In genomic region chr7:156474241-156474743, GRCh38 we compare ENCODE assay signal across 9 cellular contexts.
DNase-seq lines count a peak whose midpoint lies in the region; ATAC-seq and TF ChIP-seq lines count a peak whose summit lies in the region.
"Had no signal": no experiment of that assay in that cellular context is flagged by ENCODE, and none has a peak within 500 bp of the region (broad histone marks: within the 10 kb centered on the region; RNA-seq: fewer than 3 reads in every experiment).

No MANE protein-coding gene starts in this region.

- H4K20me1 ChIP-seq in osteoblast (ENCODE audit: insufficient read depth, low read length), result no peaks in the 10 kb centered on the region

- no peaks in the 10 kb centered on the region for H3K4me1 Mint-ChIP-seq in endodermal cell

- H3K27ac ChIP-seq in endodermal cell (ENCODE audit: low read depth, low read length) (no peak overlapping the region), osteoblast (ENCODE audit: low read depth, low read length) (no peak overlapping the region)

- H3K4me1 ChIP-seq in endodermal cell (ENCODE audit: control insufficient read depth, insufficient read depth, low read length) (no peaks in the 10 kb centered on the region), osteoblast (ENCODE audit: insufficient read depth, low read length) (no peaks in the 10 kb centered on the region)

- no peaks in the 10 kb centered on the region for H3K36me3 Mint-ChIP-seq in endodermal cell (ENCODE audit: low read depth)

- H3K27me3 Mint-ChIP-seq in endodermal cell (ENCODE audit: insufficient read depth), result peaks cover 5% of the 10 kb centered on the region

- H3K4me2 ChIP-seq in osteoblast (ENCODE audit: insufficient read depth, low read length), result no peak overlapping the region

- H3K4me3 ChIP-seq in endodermal cell (ENCODE audit: low read length), result no peak overlapping the region
- no peak overlapping the region for H3K4me3 ChIP-seq in osteoblast (ENCODE audit: insufficient read depth, low read length)

- peak; percentile 48 for ATAC-seq in GM21786 (IDR thresholded peaks at IDR 0.05; ENCODE audit: unreplicated experiment)
- ATAC-seq in activated CD4-positive, CD25-positive, alpha-beta regulatory T cell treated with anti-CD3 and anti-CD28 coated beads, Interleukin-2, amount 50 U/mL, for 24 hours, result no peak

- H3K36me3 ChIP-seq in endodermal cell (ENCODE audit: control insufficient read depth, insufficient read depth, low read length) (no peaks in the 10 kb centered on the region), osteoblast (ENCODE audit: insufficient read depth, low read length) (no peaks in the 10 kb centered on the region)

- H3K4me3 Mint-ChIP-seq in endodermal cell, result no peak overlapping the region

- no peaks in the 10 kb centered on the region for H3K9me3 Mint-ChIP-seq in endodermal cell

- H2AFZ ChIP-seq in osteoblast (ENCODE audit: low read length), result no peak overlapping the region

- DNase-seq in NOMO-1 treated with dmso at 0.1 percent for 144 hours (lab: John Stamatoyannopoulos, UW; ENCODE audit: unreplicated experiment), result peak; percentile 45
- DNase-seq in endodermal cell, result peak; percentile 32
- peak; percentile 87 for DNase-seq in osteoblast (ENCODE audit: insufficient read length, low spot score, missing footprints)
- DNase-seq in NCI-H2081 treated with DMSO at 0.1 percent for 48 hours (lab: John Stamatoyannopoulos, UW), result no peak
- no peak for DNase-seq in activated T-cell treated with anti-CD3 and anti-CD28 coated beads for 4 hours
- DNase-seq in stimulated activated naive CD4-positive, alpha-beta T cell (lab: John Stamatoyannopoulos, UW), result no peak
- DNase-seq: activated CD8-positive, alpha-beta memory T cell treated with anti-CD3 and anti-CD28 coated beads, Interleukin-2, amount 50 U/mL, for 48 hours had no signal

- H3K27ac Mint-ChIP-seq in endodermal cell, result no peak overlapping the region

- WGBS in endodermal cell (ENCODE audit: insufficient coverage in 1 of 2, insufficient read length in 1 of 2), 2 experiments, result 78 to 81% methylated on average over 5 to 7 of the region's 7 CpGs

- no peak overlapping the region for H3K9ac ChIP-seq in endodermal cell (ENCODE audit: extremely low read depth, low read length, poor library complexity, severe bottlenecking)

- H3K27me3 ChIP-seq in endodermal cell (ENCODE audit: control insufficient read depth, insufficient read depth, low read length, poor library complexity, severe bottlenecking) (no peaks in the 10 kb centered on the region), osteoblast (ENCODE audit: insufficient read depth, low read length) (no peaks in the 10 kb centered on the region)

- no peak for TF ChIP-seq CTCF in endodermal cell (conservative IDR thresholded peaks at IDR 0.05)
- no peak for TF ChIP-seq CTCF in osteoblast (IDR thresholded peaks at IDR 0.05; ENCODE audit: extremely low read depth, low read depth, low read length)

- H3K9me3 ChIP-seq in endodermal cell (ENCODE audit: control insufficient read depth, low read length), result no peaks in the 10 kb centered on the region
- H3K9me3 ChIP-seq in osteoblast (ENCODE audit: low read depth, low read length), result no peaks in the 10 kb centered on the region

- H3K79me2 ChIP-seq in osteoblast (ENCODE audit: insufficient read depth, low read length), result no peaks in the 10 kb centered on the region

Comparison
In these comparisons a context has a peak if more than half of its experiments do, and no peak if none do; other contexts are left out.
1. DNase-seq: peak in NOMO-1 treated with dmso at 0.1 percent for 144 hours (single experiment), endodermal cell (single experiment) and osteoblast (single experiment); none in NCI-H2081 treated with DMSO at 0.1 percent for 48 hours (single experiment), activated T-cell treated with anti-CD3 and anti-CD28 coated beads for 4 hours (single experiment) and stimulated activated naive CD4-positive, alpha-beta T cell (0 of 6).